In genomic region chr13:114063545-114064515, GRCh38 we compare ENCODE assay signal across 8 cellular contexts.
DNase-seq lines count a peak whose midpoint lies in the region; ATAC-seq, FAIRE-seq and TF ChIP-seq lines count a peak whose summit lies in the region.

No MANE protein-coding gene starts in this region.

- H3K9me3 ChIP-seq in adipocyte (ENCODE audit: control insufficient read depth, low read length): no peaks in the 10 kb centered on the region
- H3K9me3 ChIP-seq in small intestine (ENCODE audit: control insufficient read depth, low read depth): no peaks in the 10 kb centered on the region

- H3K27me3 ChIP-seq in adipocyte (replicated peaks; ENCODE audit: control insufficient read depth, insufficient read depth, low read length): no peaks in the 10 kb centered on the region
- H3K27me3 ChIP-seq in small intestine (ENCODE audit: control insufficient read depth in 2 of 2, insufficient read depth in 2 of 2, low read length in 2 of 2): no peaks in the 10 kb centered on the region

- H3K4me3 Mint-ChIP-seq in HFFc6: peak overlapping the region; percentile 89

- 48 to 54% (median 53%) methylated on average over 25 of the region's 25 CpGs for WGBS in small intestine, 3 donors

- peak; percentile 16; the same call in 1 of the 2 replicates for TF ChIP-seq CTCF in HFFc6 (IDR thresholded peaks at IDR 0.05)

- H3K27ac Mint-ChIP-seq in HFFc6: peak overlapping the region; percentile 99

- FAIRE-seq in small intestine (lab: Jason Lieb, UNC): no peak

- peak overlapping the region; percentile 76 for H3K4me3 ChIP-seq in adipocyte (ENCODE audit: low read length)
- H3K4me3 ChIP-seq in small intestine (ENCODE audit: low read depth in 1 of 2, low read length in 2 of 2): peak overlapping the region in 1 of 2 donors; percentile 48

- peak overlapping the region; percentile 90 for H3K9ac ChIP-seq in adipocyte (ENCODE audit: low read length)

- peaks cover 19% of the 10 kb centered on the region for H3K27me3 Mint-ChIP-seq in HFFc6 (ENCODE audit: insufficient read depth)

- H3K36me3 ChIP-seq in adipocyte (ENCODE audit: control insufficient read depth, insufficient read depth, low read length, severe bottlenecking) (peaks cover 12% of the 10 kb centered on the region), small intestine (ENCODE audit: control insufficient read depth in 2 of 2, insufficient read depth in 2 of 2, low read length in 2 of 2) (no peaks in the 10 kb centered on the region)

- ATAC-seq in GM21515 (IDR thresholded peaks at IDR 0.05; ENCODE audit: unreplicated experiment) (no peak), HG02642 (IDR thresholded peaks at IDR 0.05; ENCODE audit: poor library complexity, unreplicated experiment) (no peak), HG03469 (IDR thresholded peaks at IDR 0.05; ENCODE audit: unreplicated experiment) (no peak)

- H3K27ac ChIP-seq in small intestine (ENCODE audit: low read depth in 1 of 2, low read length in 1 of 2): peak overlapping the region; percentile 84 to 95

- DNase-seq in AG08396 (ENCODE audit: low spot score) (peak; percentile 60), HFFc6 (peak; percentile 71), adipocyte (ENCODE audit: low read depth) (peak; percentile 87), hepatic stellate cell (ENCODE audit: low spot score) (peak; percentile 67), small intestine (peak; percentile 51)

- H3K4me1 ChIP-seq in adipocyte (ENCODE audit: control insufficient read depth, insufficient read depth, low read length) (peaks cover 72% of the 10 kb centered on the region), small intestine (ENCODE audit: control insufficient read depth in 2 of 2, insufficient read depth in 1 of 2, low read depth in 1 of 2, low read length in 1 of 2) (peaks cover 0 to 2% of the 10 kb centered on the region in 2 donors)

- peaks cover 67% of the 10 kb centered on the region for H3K4me1 Mint-ChIP-seq in HFFc6 (ENCODE audit: low read depth)

- H3K9me3 Mint-ChIP-seq in HFFc6: no peaks in the 10 kb centered on the region

- 0 out of 2 replicates have a peak, but pooled peaks cover 4% of the 10 kb centered on the region for H3K36me3 Mint-ChIP-seq in HFFc6 (ENCODE audit: low read depth)
